In the genomic region with DNA sequence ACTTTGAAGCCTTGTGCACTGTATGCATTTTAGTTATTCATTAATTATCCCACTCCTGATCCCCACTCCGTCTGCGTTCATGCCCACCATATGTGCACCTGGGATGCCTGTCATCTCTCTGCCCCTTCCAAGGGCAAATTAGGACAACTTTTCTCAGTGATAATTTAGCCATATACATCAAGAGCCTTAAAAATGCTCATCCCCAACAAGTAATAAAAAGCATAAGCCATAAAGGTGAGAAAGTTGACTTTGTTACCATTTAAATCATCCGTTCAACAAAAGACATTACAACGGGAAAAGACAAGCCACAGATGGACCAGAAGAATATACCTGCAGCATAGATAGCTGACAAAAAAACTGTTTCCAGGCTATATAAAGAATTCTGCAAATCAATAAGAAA, we compare ENCODE assay signal across 8 cellular contexts.
"Had no signal": no experiment of that assay in that cellular context is flagged by ENCODE, and none has a peak within 500 bp of the region (broad histone marks: within the 10 kb centered on the region; RNA-seq: fewer than 3 reads in every experiment).

No MANE protein-coding gene starts in this region.

- H3K4me3 Mint-ChIP-seq: IgD-negative memory B cell had no signal

- H3K9ac ChIP-seq: KMS-11 had no signal

- FAIRE-seq: HTR-8/SVneo had no signal

- H3K27ac ChIP-seq: HL-60, KMS-11 had no signal

- H3K9me3 Mint-ChIP-seq: IgD-negative memory B cell had no signal

- H3K27ac Mint-ChIP-seq: IgD-negative memory B cell had no signal

- DNase-seq: IMR-90, KBM-7, KG1 had no signal

- H3K4me3 ChIP-seq: K562 had no signal

- H3K4me1 Mint-ChIP-seq: IgD-negative memory B cell had no signal

- ATAC-seq: K562 had no signal

- H3K4me2 ChIP-seq: KMS-11 had no signal
